ENCODE assay signal across 1 cellular context in genomic region chr17:56757611-56758010, GRCh38.
TF ChIP-seq lines count a peak whose summit lies in the region.

No MANE protein-coding gene starts in this region.

TF ChIP-seq in K562, 482 proteins besides CTCF, POLR2A, EP300 and RAD21:
- TF ChIP-seq ZNF766 (CRISPR knock-in tag; conservative IDR thresholded peaks at IDR 0.05): peak; percentile 77
